In the genomic region with DNA sequence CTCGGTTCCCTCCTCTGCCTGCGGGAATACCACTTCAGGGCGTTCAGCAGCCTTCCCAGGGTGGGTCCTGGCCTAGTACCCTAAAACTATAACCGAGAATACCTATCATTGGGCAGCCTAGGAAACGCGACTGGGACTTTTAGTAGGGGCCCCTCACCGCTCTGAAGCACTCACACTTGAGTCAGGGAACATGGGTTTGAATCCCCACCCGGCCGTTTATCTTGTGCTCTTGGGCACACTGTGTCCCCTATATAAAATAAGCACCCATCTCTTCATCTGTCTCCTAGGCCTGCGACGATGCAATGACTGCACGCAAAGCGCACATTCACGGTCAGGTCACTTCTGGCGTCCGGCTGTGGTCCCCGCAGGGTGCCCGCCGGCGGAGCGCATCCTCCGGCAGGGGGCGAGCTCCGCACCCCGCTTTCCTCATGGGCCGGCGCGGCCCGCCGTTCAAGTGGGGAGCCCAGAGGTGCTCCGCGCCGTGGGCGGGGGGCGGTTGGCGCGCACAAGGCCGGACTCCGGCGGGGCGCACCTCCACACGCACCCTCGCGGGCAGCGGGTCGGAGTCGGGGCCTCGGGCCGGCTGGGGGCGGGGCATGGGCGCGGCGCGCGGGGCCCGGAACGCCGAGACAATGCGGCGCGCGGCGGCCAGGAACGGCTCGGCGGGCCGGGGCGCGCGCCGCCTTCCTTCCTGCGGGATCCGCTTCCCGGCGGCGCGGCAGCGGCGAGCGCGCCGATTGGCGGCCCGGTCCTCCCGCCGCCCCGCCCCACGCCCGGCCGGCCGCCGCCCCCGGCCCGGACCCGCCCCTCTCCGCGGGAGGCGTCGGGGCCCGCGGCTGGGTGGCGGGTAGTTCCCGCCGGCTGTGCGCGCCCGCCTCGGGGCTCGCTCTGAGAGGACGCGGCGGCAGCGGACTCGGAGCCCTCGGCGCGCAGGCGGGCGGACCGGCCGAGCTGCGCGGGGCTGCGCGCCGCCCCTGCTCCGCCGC, we compare ENCODE assay signal across 8 cellular contexts. TPM values are rescaled to one million over a fixed set of nuclear protein-coding genes. Genes with fewer than 3 reads are reported as not detected.
DNase-seq lines count a peak whose midpoint lies in the region; ATAC-seq and TF ChIP-seq lines count a peak whose summit lies in the region.

A gene (plus strand): TSS at position 850 of the 986 bp plus-strand sequence. CDS start 293 bp downstream, outside the sequence.

- peak within 1 kb of the TSS; percentile 72 for H3K4me3 Mint-ChIP-seq in T-helper 2 cell treated with Interferon-gamma antibody and Interleukin-4, amounts not matched to agents 5 μg/mL and 100 μg/mL, for 36 hours

- H3K36me3 ChIP-seq in colonic mucosa = no peaks in the 10 kb centered on the region

- H3K9ac ChIP-seq in colonic mucosa (ENCODE audit: low read depth in 2 of 2, low read length in 2 of 2) = peak within 1 kb of the TSS; percentile 81 to 91

- H3K9me3 ChIP-seq in colonic mucosa = no peaks in the 10 kb centered on the region

- peak within 1 kb of the TSS; percentile 89 for H3K27ac ChIP-seq in colonic mucosa

- ATAC-seq in GM21786 (IDR thresholded peaks at IDR 0.05; ENCODE audit: unreplicated experiment) (peak; percentile 52), HG03196 (IDR thresholded peaks at IDR 0.05; ENCODE audit: unreplicated experiment) (no peak)

- peaks cover 7% of the 10 kb centered on the region for H3K4me1 Mint-ChIP-seq in T-helper 2 cell treated with Interferon-gamma antibody and Interleukin-4, amounts not matched to agents 5 μg/mL and 100 μg/mL, for 36 hours (ENCODE audit: low read depth)

- peak within 1 kb of the TSS; percentile 82 for H3K4me3 ChIP-seq in colonic mucosa

- intact Hi-C loops in colonic mucosa (cut with DNase I) = loop anchor here (10.0 kb wide), 1 partner anchor 129 kb away; no protein-coding TSS in a partner anchor

- H3K9me3 Mint-ChIP-seq in T-helper 2 cell treated with Interferon-gamma antibody and Interleukin-4, amounts not matched to agents 5 μg/mL and 100 μg/mL, for 36 hours = no peaks in the 10 kb centered on the region

- no peaks in the 10 kb centered on the region for H3K27me3 ChIP-seq in colonic mucosa

- no peak within 1 kb of the TSS for H3K27ac Mint-ChIP-seq in T-helper 2 cell treated with Interferon-gamma antibody and Interleukin-4, amounts not matched to agents 5 μg/mL and 100 μg/mL, for 36 hours

- peaks cover 1% of the 10 kb centered on the region for H3K36me3 Mint-ChIP-seq in T-helper 2 cell treated with Interferon-gamma antibody and Interleukin-4, amounts not matched to agents 5 μg/mL and 100 μg/mL, for 36 hours (ENCODE audit: low read depth)

- peaks cover 55% of the 10 kb centered on the region for H3K27me3 Mint-ChIP-seq in T-helper 2 cell treated with Interferon-gamma antibody and Interleukin-4, amounts not matched to agents 5 μg/mL and 100 μg/mL, for 36 hours (ENCODE audit: low read depth)

- TF ChIP-seq CTCF in colonic mucosa (IDR thresholded peaks at IDR 0.05) = peak; percentile 68

- H3K4me1 ChIP-seq in colonic mucosa = peaks cover 3% of the 10 kb centered on the region

- DNase-seq in EL (peak; percentile 77), NAMALWA (ENCODE audit: low spot score) (peak; percentile 47), colonic mucosa (peak; percentile 71), kidney tubule cell (ENCODE audit: low spot score) (peak; percentile 81)
- DNase-seq in T-helper 2 cell treated with Interferon-gamma antibody and Interleukin-4, amounts not matched to agents 5 μg/mL and 100 μg/mL, for 36 hours (ENCODE audit: low spot score) = peak; percentile 62
- peak; percentile 43 for DNase-seq in stimulated activated CD4-positive, alpha-beta T cell treated with anti-CD3 and anti-CD28 coated beads, Interleukin-12 subunit alpha, Interleukin-12 subunit beta, amount 100 ng/mL, for 4 hours

RNA-seq across cellular contexts. Expression of the gene that starts here (rescaled TPM):
- 10 to 100 TPM; 58.1 to 61.7 TPM for total RNA-seq in colonic mucosa
